ENCODE assay signal across 1 cellular context in genomic region chr3:175422744-175423143, GRCh38.
TF ChIP-seq lines count a peak whose summit lies in the region.

No MANE protein-coding gene starts in this region.

TF ChIP-seq in GM23338, 12 proteins besides CTCF, POLR2A, EP300 and RAD21:
- no peak for TF ChIP-seq NANOG (IDR thresholded peaks at IDR 0.05; ENCODE audit: borderline replicate concordance)
- no peak for TF ChIP-seq EZH2phosphoT487 (IDR thresholded peaks at IDR 0.05; ENCODE audit: unreplicated experiment)
- no peak for TF ChIP-seq ZNF462 (CRISPR knock-in tag; IDR thresholded peaks at IDR 0.05)
- no peak for TF ChIP-seq JUNB (IDR thresholded peaks at IDR 0.05; ENCODE audit: unreplicated experiment)
- no peak for TF ChIP-seq EZH2 (IDR thresholded peaks at IDR 0.05; ENCODE audit: low read depth, unreplicated experiment)
- no peak for TF ChIP-seq CREB1 (CRISPR knock-in tag; IDR thresholded peaks at IDR 0.05; ENCODE audit: low read depth)
- no peak for TF ChIP-seq POLR2AphosphoS5 (IDR thresholded peaks at IDR 0.05; ENCODE audit: low read depth)
- TF ChIP-seq, protein P1, sequence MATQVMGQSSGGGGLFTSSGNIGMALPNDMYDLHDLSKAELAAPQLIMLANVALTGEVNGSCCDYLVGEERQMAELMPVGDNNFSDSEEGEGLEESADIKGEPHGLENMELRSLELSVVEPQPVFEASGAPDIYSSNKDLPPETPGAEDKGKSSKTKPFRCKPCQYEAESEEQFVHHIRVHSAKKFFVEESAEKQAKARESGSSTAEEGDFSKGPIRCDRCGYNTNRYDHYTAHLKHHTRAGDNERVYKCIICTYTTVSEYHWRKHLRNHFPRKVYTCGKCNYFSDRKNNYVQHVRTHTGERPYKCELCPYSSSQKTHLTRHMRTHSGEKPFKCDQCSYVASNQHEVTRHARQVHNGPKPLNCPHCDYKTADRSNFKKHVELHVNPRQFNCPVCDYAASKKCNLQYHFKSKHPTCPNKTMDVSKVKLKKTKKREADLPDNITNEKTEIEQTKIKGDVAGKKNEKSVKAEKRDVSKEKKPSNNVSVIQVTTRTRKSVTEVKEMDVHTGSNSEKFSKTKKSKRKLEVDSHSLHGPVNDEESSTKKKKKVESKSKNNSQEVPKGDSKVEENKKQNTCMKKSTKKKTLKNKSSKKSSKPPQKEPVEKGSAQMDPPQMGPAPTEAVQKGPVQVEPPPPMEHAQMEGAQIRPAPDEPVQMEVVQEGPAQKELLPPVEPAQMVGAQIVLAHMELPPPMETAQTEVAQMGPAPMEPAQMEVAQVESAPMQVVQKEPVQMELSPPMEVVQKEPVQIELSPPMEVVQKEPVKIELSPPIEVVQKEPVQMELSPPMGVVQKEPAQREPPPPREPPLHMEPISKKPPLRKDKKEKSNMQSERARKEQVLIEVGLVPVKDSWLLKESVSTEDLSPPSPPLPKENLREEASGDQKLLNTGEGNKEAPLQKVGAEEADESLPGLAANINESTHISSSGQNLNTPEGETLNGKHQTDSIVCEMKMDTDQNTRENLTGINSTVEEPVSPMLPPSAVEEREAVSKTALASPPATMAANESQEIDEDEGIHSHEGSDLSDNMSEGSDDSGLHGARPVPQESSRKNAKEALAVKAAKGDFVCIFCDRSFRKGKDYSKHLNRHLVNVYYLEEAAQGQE (IDR thresholded peaks at IDR 0.05; ENCODE audit: unreplicated experiment), result no peak
- TF ChIP-seq STAT1 (IDR thresholded peaks at IDR 0.05; ENCODE audit: unreplicated experiment), result no peak
- TF ChIP-seq, protein P2, sequence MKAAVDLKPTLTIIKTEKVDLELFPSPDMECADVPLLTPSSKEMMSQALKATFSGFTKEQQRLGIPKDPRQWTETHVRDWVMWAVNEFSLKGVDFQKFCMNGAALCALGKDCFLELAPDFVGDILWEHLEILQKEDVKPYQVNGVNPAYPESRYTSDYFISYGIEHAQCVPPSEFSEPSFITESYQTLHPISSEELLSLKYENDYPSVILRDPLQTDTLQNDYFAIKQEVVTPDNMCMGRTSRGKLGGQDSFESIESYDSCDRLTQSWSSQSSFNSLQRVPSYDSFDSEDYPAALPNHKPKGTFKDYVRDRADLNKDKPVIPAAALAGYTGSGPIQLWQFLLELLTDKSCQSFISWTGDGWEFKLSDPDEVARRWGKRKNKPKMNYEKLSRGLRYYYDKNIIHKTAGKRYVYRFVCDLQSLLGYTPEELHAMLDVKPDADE (IDR thresholded peaks at IDR 0.05), result no peak
- TF ChIP-seq ZNF114 (CRISPR knock-in tag; IDR thresholded peaks at IDR 0.05), result no peak
- no peak for TF ChIP-seq ZNF331 (CRISPR knock-in tag; IDR thresholded peaks at IDR 0.05; ENCODE audit: low read depth)
